In the genomic region with DNA sequence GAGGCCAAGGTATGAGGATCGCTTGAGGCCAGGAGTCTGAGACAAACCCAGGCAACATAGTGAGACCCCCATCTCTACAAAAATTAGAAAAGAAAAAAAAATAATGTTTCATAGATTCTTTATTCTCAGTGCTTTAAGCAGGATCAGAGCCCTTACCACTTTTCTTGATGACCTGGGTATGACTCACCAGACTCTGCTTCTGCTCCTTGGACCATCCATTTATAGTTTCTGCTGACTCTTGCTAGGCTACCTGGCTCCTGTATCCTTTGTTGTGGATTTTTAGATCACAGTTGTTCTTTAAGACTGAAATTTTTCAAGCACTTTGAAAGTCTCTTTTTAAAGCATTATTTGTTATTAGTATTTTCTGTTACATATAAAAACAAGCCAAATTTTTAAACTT, we compare ENCODE assay signal across 19 cellular contexts.
DNase-seq lines count a peak whose midpoint lies in the region; ATAC-seq and TF ChIP-seq lines count a peak whose summit lies in the region.
"Had no signal": no experiment of that assay in that cellular context is flagged by ENCODE, and none has a peak within 500 bp of the region (broad histone marks: within the 10 kb centered on the region; RNA-seq: fewer than 3 reads in every experiment).

No MANE protein-coding gene starts in this region.

- H3K4me3 Mint-ChIP-seq in type B pancreatic cell: no peak overlapping the region
- H3K4me3 Mint-ChIP-seq: brain; CD4-positive, CD25-positive, alpha-beta regulatory T cell; mesothelial cell of epicardium had no signal

- H3K27ac ChIP-seq in GM23248: no peak overlapping the region
- no peak overlapping the region for H3K27ac ChIP-seq in RWPE2 (ENCODE audit: poor library complexity, severe bottlenecking)
- H3K27ac ChIP-seq: gastrocnemius medialis, KMS-11, SK-N-MC had no signal

- DNase-seq in GM23248: peak; percentile 81
- no peak for DNase-seq in RWPE2 (ENCODE audit: low spot score)
- peak; percentile 71 for DNase-seq in fibroblast of mammary gland (ENCODE audit: low read depth)
- peak; percentile 24 for DNase-seq in stromal cell of bone marrow (ENCODE audit: low read depth)
- no peak for DNase-seq in activated CD4-positive, CD25-positive, alpha-beta regulatory T cell (lab: John Stamatoyannopoulos, UW)
- DNase-seq in LoVo (ENCODE audit: low spot score): no peak
- no peak for DNase-seq in type B pancreatic cell (ENCODE audit: extremely low spot score, unreplicated experiment)
- DNase-seq: activated gamma-delta T cell treated with Interleukin-2 at 50 U/mL for 16 hours; CD4-positive, CD25-positive, alpha-beta regulatory T cell; gastrocnemius medialis; NCI-H1694 treated with DMSO at 0.1 percent for 48 hours; NCI-H510A; stimulated activated CD4-positive, alpha-beta T cell treated with anti-CD3 and anti-CD28 coated beads, Interleukin-4, amount 100 ng/mL, for 24 hours had no signal

- H3K9ac ChIP-seq in GM23248: no peak overlapping the region
- H3K9ac ChIP-seq: KMS-11 had no signal

- 35 to 55% methylated on average over 1 of the region's 1 CpG for WGBS in GM23248 (ENCODE audit: low coverage in 1 of 2, low lambda C conversion rate in 2 of 2, missing lambda C conversion rate in 2 of 2), 2 experiments

- no peak overlapping the region for H2AFZ ChIP-seq in GM23248

- no peak overlapping the region for H3K4me3 ChIP-seq in GM23248
- no peak overlapping the region for H3K4me3 ChIP-seq in RWPE2 (ENCODE audit: severe bottlenecking)
- no peak overlapping the region for H3K4me3 ChIP-seq in fibroblast of mammary gland (ENCODE audit: control insufficient read depth, low read depth, low read length)
- H3K4me3 ChIP-seq: gastrocnemius medialis, GM12878, SK-N-MC had no signal

- H3F3A ChIP-seq in GM23248 (ENCODE audit: insufficient read depth): peaks cover 9% of the 10 kb centered on the region; the same call in 1 of the 2 replicates

- no peaks in the 10 kb centered on the region for H3K27me3 ChIP-seq in GM23248 (replicated peaks; ENCODE audit: insufficient read depth)
- no peaks in the 10 kb centered on the region for H3K27me3 ChIP-seq in RWPE2 (ENCODE audit: insufficient read depth, poor library complexity, severe bottlenecking)
- H3K27me3 ChIP-seq: gastrocnemius medialis had no signal

- H3K9me3 Mint-ChIP-seq in type B pancreatic cell: peaks cover 7% of the 10 kb centered on the region

- TF ChIP-seq CTCF in RWPE2 (IDR thresholded peaks at IDR 0.05; ENCODE audit: poor library complexity, severe bottlenecking): no peak
- no peak for TF ChIP-seq CTCF in fibroblast of mammary gland (conservative IDR thresholded peaks at IDR 0.05; ENCODE audit: control insufficient read depth, insufficient read depth, low read depth, low read length)
- TF ChIP-seq CTCF in type B pancreatic cell (conservative IDR thresholded peaks at IDR 0.05): no peak

- peak overlapping the region; percentile 28 for H3K4me2 ChIP-seq in GM23248 (ENCODE audit: unreplicated experiment)
- H3K4me2 ChIP-seq: KMS-11 had no signal

- ATAC-seq in RWPE2 (ENCODE audit: low read depth): peak; percentile 96
- ATAC-seq: gastrocnemius medialis, GM12878, sciatic nerve had no signal

- no peaks in the 10 kb centered on the region for H3K9me2 ChIP-seq in GM23248 (ENCODE audit: insufficient read depth)

- peaks cover 12% of the 10 kb centered on the region for H3K4me1 Mint-ChIP-seq in type B pancreatic cell (ENCODE audit: unreplicated experiment)
- H3K4me1 Mint-ChIP-seq: CD4-positive, CD25-positive, alpha-beta regulatory T cell had no signal

- H3K9me3 ChIP-seq in GM23248 (ENCODE audit: low read depth) (no peaks in the 10 kb centered on the region), RWPE2 (ENCODE audit: severe bottlenecking) (no peaks in the 10 kb centered on the region)
- H3K9me3 ChIP-seq: gastrocnemius medialis had no signal

- in situ Hi-C loops in GM23248 (cut with MboI): no loop called here

- H3K36me3 Mint-ChIP-seq in type B pancreatic cell: peaks cover 3% of the 10 kb centered on the region
- H3K36me3 Mint-ChIP-seq: CD4-positive, CD25-positive, alpha-beta regulatory T cell had no signal

- no peaks in the 10 kb centered on the region for H3K27me3 Mint-ChIP-seq in type B pancreatic cell
- H3K27me3 Mint-ChIP-seq: brain; CD4-positive, CD25-positive, alpha-beta regulatory T cell had no signal

- H3K36me3 ChIP-seq in GM23248 (ENCODE audit: low read depth): no peaks in the 10 kb centered on the region
- H3K36me3 ChIP-seq in RWPE2 (ENCODE audit: low read depth): no peaks in the 10 kb centered on the region
- H3K36me3 ChIP-seq: gastrocnemius medialis had no signal

- no peaks in the 10 kb centered on the region for H3K79me2 ChIP-seq in GM23248 (ENCODE audit: insufficient read depth)

- H3K4me1 ChIP-seq in GM23248 (ENCODE audit: insufficient read depth) (peaks cover 20% of the 10 kb centered on the region), RWPE2 (ENCODE audit: insufficient read depth, poor library complexity, severe bottlenecking) (no peaks in the 10 kb centered on the region)
- H3K4me1 ChIP-seq: gastrocnemius medialis had no signal

- H4K20me1 ChIP-seq in GM23248 (ENCODE audit: insufficient read depth): no peaks in the 10 kb centered on the region

- H3K27ac Mint-ChIP-seq in type B pancreatic cell: no peak overlapping the region
- H3K27ac Mint-ChIP-seq: CD4-positive, CD25-positive, alpha-beta regulatory T cell; mesothelial cell of epicardium had no signal

Comparison
In these comparisons a context has a peak if more than half of its experiments do, and no peak if none do; other contexts are left out.
1. DNase-seq: peak in GM23248 (single experiment), fibroblast of mammary gland (single experiment) and stromal cell of bone marrow (single experiment); none in RWPE2 (single experiment), activated CD4-positive, CD25-positive, alpha-beta regulatory T cell (0 of 4), LoVo (single experiment) and type B pancreatic cell (single experiment).